8 cellular contexts compared by ENCODE assay signal in genomic region chr19:45691516-45692186, GRCh38.
DNase-seq lines count a peak whose midpoint lies in the region; ATAC-seq and TF ChIP-seq lines count a peak whose summit lies in the region.

Gene SNRPD2 (minus strand): TSS chr19:45691953. CDS start chr19:45691888, 65 bp downstream.

- H3K4me1 ChIP-seq in HUES48 (ENCODE audit: control insufficient read depth, insufficient read depth, low read length) (0 out of 2 replicates have a peak, but pooled peaks cover 4% of the 10 kb centered on the region), OCI-LY3 (ENCODE audit: low read length) (peaks cover 12% of the 10 kb centered on the region), mucosa of rectum (ENCODE audit: control insufficient read depth in 2 of 2, insufficient read depth in 2 of 2, low read length in 2 of 2) (peaks cover 8 to 10% of the 10 kb centered on the region in 2 donors)

- H3K9me3 ChIP-seq in HUES48 (ENCODE audit: control insufficient read depth, insufficient read depth, low read length) (no peaks in the 10 kb centered on the region), OCI-LY3 (ENCODE audit: insufficient read depth, low read length) (no peaks in the 10 kb centered on the region), mucosa of rectum (ENCODE audit: control insufficient read depth in 2 of 2, low read length in 2 of 2) (no peaks in the 10 kb centered on the region)

- no peak for TF ChIP-seq CTCF in OCI-LY3 (IDR thresholded peaks at IDR 0.05; ENCODE audit: low read depth, low read length)

- H2AFZ ChIP-seq in OCI-LY3 (ENCODE audit: low read depth, low read length): peak within 1 kb of the TSS; percentile 83

- H4K20me1 ChIP-seq in OCI-LY3 (ENCODE audit: insufficient read depth, low read length): no peaks in the 10 kb centered on the region

- TF ChIP-seq POLR2A in erythroblast (IDR thresholded peaks at IDR 0.05; ENCODE audit: low read length): peak; percentile 93

- ATAC-seq in GM21423 (IDR thresholded peaks at IDR 0.05; ENCODE audit: unreplicated experiment): peak; percentile 48

- H3K27ac ChIP-seq in HUES48 (ENCODE audit: low read depth, low read length): peak within 1 kb of the TSS; percentile 95
- peak within 1 kb of the TSS; percentile 72 for H3K27ac ChIP-seq in OCI-LY3 (ENCODE audit: low read length)
- H3K27ac ChIP-seq in mucosa of rectum (ENCODE audit: low read depth in 2 of 2, low read length in 2 of 2): peak within 1 kb of the TSS; percentile 89 to 90

- H3K4me3 ChIP-seq in HUES48 (ENCODE audit: low read depth, low read length): peak within 1 kb of the TSS; percentile 86
- H3K4me3 ChIP-seq in OCI-LY3 (ENCODE audit: low read length): peak within 1 kb of the TSS; percentile 87
- H3K4me3 ChIP-seq in mucosa of rectum (ENCODE audit: low read length in 2 of 2): peak within 1 kb of the TSS; percentile 88 to 93

- H3K27me3 ChIP-seq in HUES48 (ENCODE audit: control insufficient read depth, insufficient read depth, low read length): no peaks in the 10 kb centered on the region
- H3K27me3 ChIP-seq in OCI-LY3 (ENCODE audit: low read depth, low read length): no peaks in the 10 kb centered on the region
- no peaks in the 10 kb centered on the region for H3K27me3 ChIP-seq in mucosa of rectum (ENCODE audit: control insufficient read depth in 2 of 2, insufficient read depth in 2 of 2, low read length in 2 of 2)

- peak within 1 kb of the TSS; percentile 85 for H3K9ac ChIP-seq in HUES48 (ENCODE audit: low read depth, low read length)
- H3K9ac ChIP-seq in OCI-LY3 (ENCODE audit: low read length): peak within 1 kb of the TSS; percentile 90
- H3K9ac ChIP-seq in mucosa of rectum (ENCODE audit: low read depth in 1 of 2, low read length in 2 of 2): peak within 1 kb of the TSS; percentile 91

- H3K36me3 ChIP-seq in HUES48 (ENCODE audit: control insufficient read depth, insufficient read depth, low read length) (peaks cover 49% of the 10 kb centered on the region), OCI-LY3 (replicated peaks; ENCODE audit: low read depth, low read length) (peaks cover 39% of the 10 kb centered on the region), mucosa of rectum (ENCODE audit: control insufficient read depth in 2 of 2, insufficient read depth in 2 of 2, low read length in 2 of 2) (peaks cover 14 to 23% of the 10 kb centered on the region in 2 donors)

- DNase-seq in DMS 273 (lab: John Stamatoyannopoulos, UW; ENCODE audit: unreplicated experiment): peak; percentile 98
- peak; percentile 91 for DNase-seq in activated T-cell treated with anti-CD3 and anti-CD28 coated beads for 48 hours (ENCODE audit: low read depth)
- peak; percentile 96 for DNase-seq in erythroblast (lab: John Stamatoyannopoulos, UW)
- DNase-seq in stimulated activated CD8-positive, alpha-beta memory T cell treated with anti-CD3 and anti-CD28 coated beads, Interleukin-4, amount 100 ng/mL, for 4 hours (ENCODE audit: low read depth in 2 of 2, low spot score in 1 of 2): peak; percentile 83 to 89

- peak within 1 kb of the TSS; percentile 76 for H3K4me2 ChIP-seq in OCI-LY3 (ENCODE audit: low read length)

- peaks cover 40% of the 10 kb centered on the region for H3K79me2 ChIP-seq in OCI-LY3 (ENCODE audit: low read length)

Comparison
In these comparisons a context has a peak if more than half of its experiments do, and no peak if none do; other contexts are left out.
1. Peak in every context shown above with its lines: DNase-seq, ATAC-seq, H3K4me3 ChIP-seq and H3K27ac ChIP-seq.